16 cellular contexts compared by ENCODE assay signal in the genomic region with DNA sequence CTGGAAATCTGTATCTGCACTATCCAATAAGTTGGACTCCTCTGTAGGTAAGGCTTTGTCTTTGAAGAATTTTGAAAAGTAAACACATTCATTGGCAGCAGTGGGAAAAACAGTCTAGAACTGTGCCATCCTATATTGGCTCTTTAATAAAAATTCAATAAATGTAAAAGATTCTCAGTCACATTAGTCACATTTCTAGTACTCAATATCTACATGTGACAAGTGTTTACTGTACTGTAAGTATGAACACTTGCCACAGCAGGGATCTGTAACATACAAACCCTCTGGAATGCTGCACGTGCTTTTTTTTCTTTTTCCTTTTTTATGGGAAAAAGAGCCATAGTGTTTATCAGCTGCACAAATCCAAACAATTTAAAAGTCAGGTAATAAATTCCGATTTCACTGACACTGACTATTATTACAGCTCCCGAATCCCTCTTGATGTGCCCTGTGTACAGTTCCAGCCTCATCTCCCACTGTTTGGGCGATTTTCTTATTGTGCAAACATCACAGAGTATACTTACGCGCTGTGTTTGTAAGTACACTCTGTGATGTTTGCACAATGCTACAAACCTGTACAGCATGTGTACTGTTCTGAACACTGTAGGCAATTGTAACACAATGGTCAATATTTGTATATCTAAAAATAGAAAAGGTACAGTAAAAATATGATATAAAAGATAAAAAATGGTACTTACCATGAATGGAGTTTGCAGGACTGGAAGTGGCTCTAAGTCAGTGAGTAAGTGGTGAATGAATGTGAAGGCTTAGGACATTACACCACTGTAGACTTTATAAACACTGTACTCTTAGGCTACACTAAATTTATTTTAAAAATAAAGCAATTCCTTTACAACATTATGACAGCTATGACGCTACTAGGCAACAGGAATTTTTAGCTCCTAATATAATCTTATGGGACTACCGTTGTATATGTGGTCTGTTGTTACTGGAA. TPM values are rescaled to one million over a fixed set of nuclear protein-coding genes. Genes with fewer than 3 reads are reported as not detected.
DNase-seq lines count a peak whose midpoint lies in the region; ATAC-seq, FAIRE-seq and TF ChIP-seq lines count a peak whose summit lies in the region.
"Had no signal": no experiment of that assay in that cellular context is flagged by ENCODE, and none has a peak within 500 bp of the region (broad histone marks: within the 10 kb centered on the region; RNA-seq: fewer than 3 reads in every experiment).

No MANE protein-coding gene starts in this region.

- H3K4me2 ChIP-seq in HepG2 (ENCODE audit: low read depth, low read length), result peak overlapping the region; percentile 42
- H3K4me2 ChIP-seq: GM23338, KMS-11 had no signal

- ATAC-seq in HepG2 (peak; percentile 92), GM18868 (IDR thresholded peaks at IDR 0.05; ENCODE audit: unreplicated experiment) (no peak)
- ATAC-seq in CD4-positive, alpha-beta T cell (ENCODE audit: poor library complexity), result no peak

- H3K27ac ChIP-seq in 22Rv1 (peak overlapping the region; percentile 93), HepG2 (ENCODE audit: extremely low read length, insufficient read depth, low read length) (no peak overlapping the region), breast epithelium (no peak overlapping the region)
- no peak overlapping the region for H3K27ac ChIP-seq in CD4-positive, alpha-beta T cell (ENCODE audit: low read depth, low read length)
- H3K27ac ChIP-seq: KMS-11 had no signal

- POLR2A ChIA-PET in HepG2 (lab: Yijun Ruan, JAX), result interaction anchor here (1.5 kb wide), 1 partner anchor 296 kb away, joined by 4 read pairs; no protein-coding TSS in a partner anchor
- POLR2A ChIA-PET in CD4-positive, alpha-beta T cell (lab: Charles Lee), result interaction anchor here (1.0 to 1.6 kb wide), 2 partner anchors 58 to 296 kb away, joined by 3 to 11 read pairs; a partner anchor contains a TSS

- no peak overlapping the region for H3K27ac Mint-ChIP-seq in CD4-positive, alpha-beta T cell
- H3K27ac Mint-ChIP-seq: activated CD4-positive, alpha-beta T cell treated with anti-CD3 and anti-CD28 coated beads for 36 hours; activated naive CD4-positive, alpha-beta T cell treated with anti-CD3 and anti-CD28 coated beads, Interleukin-2, amount 10 ng/mL, durations not matched to agents 7 days and 5 days; activated T-cell treated with anti-CD3 and anti-CD28 coated beads, Interleukin-2, amount 50 U/mL, for 72 hours; GM23338; naive thymus-derived CD4-positive, alpha-beta T cell had no signal

- no peak overlapping the region for H3K4me3 Mint-ChIP-seq in CD4-positive, alpha-beta T cell
- H3K4me3 Mint-ChIP-seq: activated CD4-positive, alpha-beta T cell treated with anti-CD3 and anti-CD28 coated beads for 36 hours; activated naive CD4-positive, alpha-beta T cell treated with anti-CD3 and anti-CD28 coated beads, Interleukin-2, amount 10 ng/mL, durations not matched to agents 7 days and 5 days; activated T-cell treated with anti-CD3 and anti-CD28 coated beads, Interleukin-2, amount 50 U/mL, for 72 hours; GM23338; naive thymus-derived CD4-positive, alpha-beta T cell had no signal

- peak; percentile 31 for FAIRE-seq in GM12891 (lab: Jason Lieb, UNC)
- FAIRE-seq in HepG2 (lab: Jason Lieb, UNC), result peak; percentile 43

- no peak overlapping the region for H2AFZ ChIP-seq in HepG2 (ENCODE audit: low read length)
- H2AFZ ChIP-seq: GM23338 had no signal

- no peak for DNase-seq in GM12891 (ENCODE audit: insufficient read length, low spot score)
- DNase-seq in NCI-H69 (lab: John Stamatoyannopoulos, UW), result peak; percentile 48
- DNase-seq in HepG2 (ENCODE audit: low spot score), result peak; percentile 76
- DNase-seq in breast epithelium (ENCODE audit: low spot score in 2 of 2), result no peak
- DNase-seq in CD4-positive, alpha-beta T cell, result no peak
- no peak for DNase-seq in G401 (ENCODE audit: low spot score)
- DNase-seq: aorta had no signal

- no peak overlapping the region for H3K9ac ChIP-seq in HepG2 (ENCODE audit: insufficient read depth, low read depth, low read length)
- H3K9ac ChIP-seq: KMS-11 had no signal

- no peaks in the 10 kb centered on the region for H3K36me3 Mint-ChIP-seq in CD4-positive, alpha-beta T cell (ENCODE audit: low read depth)
- H3K36me3 Mint-ChIP-seq: activated naive CD4-positive, alpha-beta T cell treated with anti-CD3 and anti-CD28 coated beads, Interleukin-2, amount 10 ng/mL, durations not matched to agents 7 days and 5 days; naive thymus-derived CD4-positive, alpha-beta T cell had no signal

- no peak for TF ChIP-seq CTCF in 22Rv1 (IDR thresholded peaks at IDR 0.05)
- TF ChIP-seq CTCF in HepG2 (CRISPR knock-in tag; IDR thresholded peaks at IDR 0.05), result no peak
- no peak for TF ChIP-seq CTCF in breast epithelium (IDR thresholded peaks at IDR 0.05)
- no peak for TF ChIP-seq CTCF in CD4-positive, alpha-beta T cell (IDR thresholded peaks at IDR 0.05)

- no peaks in the 10 kb centered on the region for H3K4me1 Mint-ChIP-seq in CD4-positive, alpha-beta T cell (ENCODE audit: low read depth)
- H3K4me1 Mint-ChIP-seq: activated naive CD4-positive, alpha-beta T cell treated with anti-CD3 and anti-CD28 coated beads, Interleukin-2, amount 10 ng/mL, durations not matched to agents 7 days and 5 days; GM23338; naive thymus-derived CD4-positive, alpha-beta T cell had no signal

- no peaks in the 10 kb centered on the region for H3K9me3 ChIP-seq in HepG2 (ENCODE audit: low read length)
- no peaks in the 10 kb centered on the region for H3K9me3 ChIP-seq in breast epithelium
- no peaks in the 10 kb centered on the region for H3K9me3 ChIP-seq in CD4-positive, alpha-beta T cell (ENCODE audit: control insufficient read depth, low read length)

- WGBS in HepG2 (ENCODE audit: low lambda C conversion rate), result 2% methylated on average over 8 of the region's 8 CpGs

- H3K36me3 ChIP-seq in HepG2 (replicated peaks in 1 of 2; ENCODE audit: control insufficient read depth in 1 of 2, insufficient read depth in 2 of 2, low read length in 2 of 2) (no peaks in the 10 kb centered on the region), breast epithelium (no peaks in the 10 kb centered on the region)

- in situ Hi-C loops in HepG2 (cut with HindIII; ENCODE audit: extremely low pct_ligation_motif_present, low pct_unique_long_range_greater_than_20kb) (loop anchor here (5.0 to 10.0 kb wide), 3 partner anchors 148 to 480 kb away; no protein-coding TSS in a partner anchor), G401 (cut with HindIII; ENCODE audit: low sequenced_read_pairs) (loop anchor here (25.0 kb wide), 1 partner anchor 253 kb away; no protein-coding TSS in a partner anchor)

- peaks cover 0 to 2% of the 10 kb centered on the region in 2 experiments; a peak in 1 of 5 replicates for H3K27me3 ChIP-seq in HepG2 (ENCODE audit: control insufficient read depth in 1 of 2, insufficient read depth in 2 of 2, low read length in 2 of 2)
- no peaks in the 10 kb centered on the region for H3K27me3 ChIP-seq in breast epithelium
- H3K27me3 ChIP-seq in CD4-positive, alpha-beta T cell (ENCODE audit: control insufficient read depth, insufficient read depth, low read length), result no peaks in the 10 kb centered on the region

- peak in 1 of 2 experiments; percentile 68; a peak in 2 of 4 replicates for TF ChIP-seq EP300 in HepG2 (IDR thresholded peaks at IDR 0.05; ENCODE audit: low read depth in 2 of 2, low read length in 2 of 2)
- peak; percentile 39; the same call in 1 of the 2 replicates for TF ChIP-seq EP300 in HepG2 (CRISPR knock-in tag; IDR thresholded peaks at IDR 0.05; ENCODE audit: borderline replicate concordance)

- CTCF ChIA-PET in HepG2 (lab: Yijun Ruan, JAX; ENCODE audit: low intra/inter-chr PET ratio, low total read pairs), result interaction anchor here (0.8 to 2.3 kb wide), 6 partner anchors 136 to 481 kb away, joined by 4 to 33 read pairs (median 6); a partner anchor contains a TSS
- CTCF ChIA-PET in CD4-positive, alpha-beta T cell (lab: Charles Lee), result interaction anchor here (0.6 to 3.1 kb wide), 16 partner anchors 11 to 622 kb away, joined by 3 to 20 read pairs (median 4); a partner anchor contains a TSS

- TF ChIP-seq POLR2A in GM12891 (IDR thresholded peaks at IDR 0.05; ENCODE audit: low read depth, low read length) (no peak), HepG2 (IDR thresholded peaks at IDR 0.05; ENCODE audit: insufficient read depth in 1 of 2, low read depth in 2 of 2, low read length in 2 of 2) (no peak), breast epithelium (IDR thresholded peaks at IDR 0.05) (no peak)

- TF ChIP-seq RAD21 in HepG2 (CRISPR knock-in tag; IDR thresholded peaks at IDR 0.05), result no peak

- H3K9me3 Mint-ChIP-seq in CD4-positive, alpha-beta T cell, result no peaks in the 10 kb centered on the region
- H3K9me3 Mint-ChIP-seq: activated naive CD4-positive, alpha-beta T cell treated with anti-CD3 and anti-CD28 coated beads, Interleukin-2, amount 10 ng/mL, durations not matched to agents 7 days and 5 days; activated T-cell treated with anti-CD3 and anti-CD28 coated beads, Interleukin-2, amount 50 U/mL, for 72 hours; GM23338; naive thymus-derived CD4-positive, alpha-beta T cell had no signal

- H3K4me1 ChIP-seq in HepG2 (ENCODE audit: insufficient read depth, low read length), result peaks cover 18% of the 10 kb centered on the region
- H3K4me1 ChIP-seq in breast epithelium, result no peaks in the 10 kb centered on the region

- BruUV-seq in HepG2 (replicated peaks; lab: Mats Ljungman, UMichigan), result no TSS peak

- H4K20me1 ChIP-seq in HepG2 (ENCODE audit: insufficient read depth, low read length), result no peaks in the 10 kb centered on the region

- no peaks in the 10 kb centered on the region for H3K79me2 ChIP-seq in HepG2 (ENCODE audit: insufficient read depth, low read length)

- H3K27me3 Mint-ChIP-seq in CD4-positive, alpha-beta T cell, result no peaks in the 10 kb centered on the region
- H3K27me3 Mint-ChIP-seq: activated CD4-positive, alpha-beta T cell treated with anti-CD3 and anti-CD28 coated beads for 36 hours had no signal

- intact Hi-C loops in HepG2 (cut with micrococcal nuclease; ENCODE audit: unreplicated experiment) (loop anchor here (1.0 to 10.0 kb wide), 9 partner anchors 59 to 660 kb away; no protein-coding TSS in a partner anchor), breast epithelium (cut with DNase I; ENCODE audit: low total_unique reads) (loop anchor here (10.0 kb wide), 1 partner anchor 290 kb away; no protein-coding TSS in a partner anchor)
- intact Hi-C loops in CD4-positive, alpha-beta T cell (cut with DNase I, micrococcal nuclease), result loop anchor here (1.0 to 10.0 kb wide), 7 partner anchors 146 to 838 kb away; no protein-coding TSS in a partner anchor

- H3K4me3 ChIP-seq in HepG2 (replicated peaks in 1 of 3; ENCODE audit: insufficient read depth in 1 of 3, low read depth in 2 of 3, low read length in 3 of 3) (no peak overlapping the region), breast epithelium (no peak overlapping the region)
- H3K4me3 ChIP-seq: GM12878, GM23338 had no signal

RNA-seq across cellular contexts. Expression of a gene that starts 8.7 kb away (rescaled TPM):
- polyA plus RNA-seq in GM12891 (2012; ENCODE audit: low read depth, missing spikeins), result 56.1 TPM
- total RNA-seq in HepG2 (2016; rRNA removed; fragmentation: Illumina TruSeq; extraction: Trizol), result 95.2 and 121 TPM in 2 replicates
- total RNA-seq in HepG2 (2016; cell fraction: cytosol; rRNA removed; fragmentation: Illumina TruSeq; extraction: Trizol; ENCODE audit: low read depth), result 49.6 and 61.9 TPM in 2 replicates
- 99.0 and 128 TPM in 2 replicates for total RNA-seq in HepG2 (2016; cell fraction: insoluble cytoplasmic fraction; rRNA removed; fragmentation: Illumina TruSeq; extraction: Trizol)
- total RNA-seq in HepG2 (2016; cell fraction: membrane; rRNA removed; fragmentation: Illumina TruSeq; extraction: Trizol), result 117 and 130 TPM in 2 replicates
- 40.4 and 44.2 TPM in 2 replicates for total RNA-seq in HepG2 (2016; cell fraction: nucleus; rRNA removed; fragmentation: Illumina TruSeq; extraction: Trizol)
- 48.5 and 59.9 TPM in 2 replicates for polyA plus RNA-seq in HepG2 (2011; rRNA removed)
- 32.7 and 41.7 TPM in 2 replicates for polyA plus RNA-seq in HepG2 (2011; cell fraction: cytosol; rRNA removed)
- polyA plus RNA-seq in HepG2 (2011; cell fraction: nucleus; rRNA removed), result 7.7 and 11.5 TPM in 2 replicates
- 59.8 and 60.1 TPM in 2 replicates for polyA plus RNA-seq in HepG2 (2012)
- polyA plus RNA-seq in HepG2 (2016; cell fraction: cytosol; fragmentation: Illumina TruSeq; extraction: Trizol; ENCODE audit: low read depth), result 55.3 and 83.1 TPM in 2 replicates
- polyA plus RNA-seq in HepG2 (2016; cell fraction: insoluble cytoplasmic fraction; fragmentation: Illumina TruSeq; extraction: Trizol; ENCODE audit: low read depth), result 124 and 143 TPM in 2 replicates
- 101 and 120 TPM in 2 replicates for polyA plus RNA-seq in HepG2 (2016; cell fraction: membrane; fragmentation: Illumina TruSeq; extraction: Trizol; ENCODE audit: low read depth)
- 61.1 and 65.9 TPM in 2 replicates for polyA plus RNA-seq in HepG2 (2016; cell fraction: nucleus; fragmentation: Illumina TruSeq; extraction: Trizol; ENCODE audit: insufficient read depth, low read depth)
- 12.3 and 21.3 TPM in 2 replicates for polyA minus RNA-seq in HepG2 (2011; rRNA and poly(A)+ RNA removed; ENCODE audit: low replicate concordance)
- polyA minus RNA-seq in HepG2 (2011; cell fraction: cytosol; rRNA and poly(A)+ RNA removed), result 10.9 TPM in 2 replicates
- 5.9 and 8.5 TPM in 2 replicates for polyA minus RNA-seq in HepG2 (2011; cell fraction: nucleus; rRNA and poly(A)+ RNA removed)
- 100 to 1,000 TPM in 2 of 3 donors, 10 to 100 TPM in 1; 93.7 to 116 (median 110) TPM for total RNA-seq in breast epithelium
- total RNA-seq in CD4-positive, alpha-beta T cell, result 10 to 100 TPM; 25.3 to 26.8 TPM
- 177 and 198 TPM in 2 replicates for total RNA-seq in G401 (2014; rRNA removed; shearing (Covaris generic))

RNA-seq across cellular contexts. Expression of a gene that starts 57.9 kb away (rescaled TPM):
- polyA plus RNA-seq in GM12891 (2012; ENCODE audit: low read depth, missing spikeins), result 15.8 TPM
- 0.29 and 0.33 TPM in 2 replicates for total RNA-seq in HepG2 (2016; rRNA removed; fragmentation: Illumina TruSeq; extraction: Trizol)
- not detected in 2 replicates for total RNA-seq in HepG2 (2016; cell fraction: cytosol; rRNA removed; fragmentation: Illumina TruSeq; extraction: Trizol; ENCODE audit: low read depth)
- 0.35 and 0.39 TPM in 2 replicates for total RNA-seq in HepG2 (2016; cell fraction: insoluble cytoplasmic fraction; rRNA removed; fragmentation: Illumina TruSeq; extraction: Trizol)
- total RNA-seq in HepG2 (2016; cell fraction: membrane; rRNA removed; fragmentation: Illumina TruSeq; extraction: Trizol), result 0.10 and 0.12 TPM in 2 replicates
- total RNA-seq in HepG2 (2016; cell fraction: nucleus; rRNA removed; fragmentation: Illumina TruSeq; extraction: Trizol), result 0.16 and 0.19 TPM in 2 replicates
- 0.08 and 0.13 TPM in 2 replicates for polyA plus RNA-seq in HepG2 (2011; rRNA removed)
- polyA plus RNA-seq in HepG2 (2011; cell fraction: cytosol; rRNA removed), result 0.04 and 0.09 TPM in 2 replicates
- polyA plus RNA-seq in HepG2 (2011; cell fraction: nucleus; rRNA removed), result 0.14 and 0.16 TPM in 2 replicates
- polyA plus RNA-seq in HepG2 (2012), result 0.08 and 0.11 TPM in 2 replicates
- polyA plus RNA-seq in HepG2 (2016; cell fraction: cytosol; fragmentation: Illumina TruSeq; extraction: Trizol; ENCODE audit: low read depth), result 0.05 TPM in 1 of 2 replicates, not detected in the other
- polyA plus RNA-seq in HepG2 (2016; cell fraction: insoluble cytoplasmic fraction; fragmentation: Illumina TruSeq; extraction: Trizol; ENCODE audit: low read depth), result 0.15 and 0.28 TPM in 2 replicates
- polyA plus RNA-seq in HepG2 (2016; cell fraction: membrane; fragmentation: Illumina TruSeq; extraction: Trizol; ENCODE audit: low read depth), result 0.09 TPM in 1 of 2 replicates, not detected in the other
- 0.26 and 0.52 TPM in 2 replicates for polyA plus RNA-seq in HepG2 (2016; cell fraction: nucleus; fragmentation: Illumina TruSeq; extraction: Trizol; ENCODE audit: insufficient read depth, low read depth)
- 0.10 and 4.5 TPM in 2 replicates for polyA minus RNA-seq in HepG2 (2011; rRNA and poly(A)+ RNA removed; ENCODE audit: low replicate concordance)
- polyA minus RNA-seq in HepG2 (2011; cell fraction: cytosol; rRNA and poly(A)+ RNA removed), result 0.18 and 0.49 TPM in 2 replicates
- 0.25 and 0.39 TPM in 2 replicates for polyA minus RNA-seq in HepG2 (2011; cell fraction: nucleus; rRNA and poly(A)+ RNA removed)
- total RNA-seq in breast epithelium, result 1 to 10 TPM; 5.0 to 5.9 (median 5.9) TPM
- 10 to 100 TPM; 23.6 to 23.9 TPM for total RNA-seq in CD4-positive, alpha-beta T cell
- 19.4 and 23.5 TPM in 2 replicates for total RNA-seq in G401 (2014; rRNA removed; shearing (Covaris generic))

Comparison
In these comparisons a context has a peak if more than half of its experiments do, and no peak if none do; other contexts are left out.
1. DNase-seq: peak in NCI-H69 (single experiment) and HepG2 (single experiment); none in GM12891 (single experiment), breast epithelium (0 of 2), CD4-positive, alpha-beta T cell (0 of 10) and G401 (single experiment).